In genomic region chrX:73647632-73648322, GRCh38 we compare ENCODE assay signal across 31 cellular contexts.
DNase-seq lines count a peak whose midpoint lies in the region; ATAC-seq, FAIRE-seq and TF ChIP-seq lines count a peak whose summit lies in the region.
"Had no signal": no experiment of that assay in that cellular context is flagged by ENCODE, and none has a peak within 500 bp of the region (broad histone marks: within the 10 kb centered on the region; RNA-seq: fewer than 3 reads in every experiment).

No MANE protein-coding gene starts in this region.

- H3K4me3 ChIP-seq in bronchial epithelial cell (ENCODE audit: low read depth, low read length), result no peak overlapping the region
- H3K4me3 ChIP-seq: pancreas, right lobe of liver had no signal

- H3K27me3 ChIP-seq in bronchial epithelial cell (ENCODE audit: control insufficient read depth, insufficient read depth, low read length), result no peaks in the 10 kb centered on the region
- H3K27me3 ChIP-seq: brain microvascular endothelial cell, pancreas, right lobe of liver had no signal

- DNase-seq in bronchial epithelial cell (ENCODE audit: low read depth) (no peak), dedifferentiated amniotic fluid mesenchymal stem cell (ENCODE audit: extremely low spot score) (no peak), HT-29 (ENCODE audit: low spot score) (no peak)
- DNase-seq: activated B cell treated with CpG ODN at 0.5 μM for 24 hours; activated CD4-positive, alpha-beta T cell treated with anti-CD3 and anti-CD28 coated beads, Interleukin-2, amount 50 U/mL, for 48 hours; activated effector memory CD4-positive, alpha-beta T cell treated with anti-CD3 and anti-CD28 coated beads, Interleukin-2, amount 50 U/mL, for 16 hours; activated naive CD8-positive, alpha-beta T cell treated with anti-CD3 and anti-CD28 coated beads, Interleukin-2, amount 50 U/mL, for 24 hours; activated T-cell treated with anti-CD3 and anti-CD28 coated beads for 4 hours; brain microvascular endothelial cell; CD8-positive, alpha-beta memory T cell; DMS53; effector memory CD8-positive, alpha-beta T cell; GF-D8; hypothalamus; NCI-H1048; NCI-H1930; NCI-H226; NCI-H748 treated with DMSO at 0.1 percent for 48 hours; pancreas; right lobe of liver; stimulated activated naive CD8-positive, alpha-beta T cell treated with anti-CD3 and anti-CD28 coated beads, Interleukin-15, amount 100 ng/mL, for 72 hours; SW 1271 had no signal

- peak; percentile 82 for ATAC-seq in GM19023 (IDR thresholded peaks at IDR 0.05; ENCODE audit: unreplicated experiment)
- peak; percentile 72 for ATAC-seq in GM21447 (IDR thresholded peaks at IDR 0.05; ENCODE audit: unreplicated experiment)
- ATAC-seq in HG02852 (IDR thresholded peaks at IDR 0.05; ENCODE audit: unreplicated experiment), result peak; percentile 69
- no peak for ATAC-seq in HG02884 (IDR thresholded peaks at IDR 0.05; ENCODE audit: unreplicated experiment)
- ATAC-seq in GM21367 (IDR thresholded peaks at IDR 0.05; ENCODE audit: unreplicated experiment), result no peak
- ATAC-seq: activated naive CD8-positive, alpha-beta T cell treated with anti-CD3 and anti-CD28 coated beads, Interleukin-2, amount 50 U/mL, for 24 hours; effector memory CD8-positive, alpha-beta T cell; esophagus mucosa; HepG2; pancreas; right lobe of liver; Right ventricle myocardium inferior; stimulated activated naive CD8-positive, alpha-beta T cell treated with anti-CD3 and anti-CD28 coated beads, Interleukin-15, amount 100 ng/mL, for 72 hours had no signal

- H3K36me3 ChIP-seq in bronchial epithelial cell (ENCODE audit: control insufficient read depth, insufficient read depth, low read length), result no peaks in the 10 kb centered on the region
- H3K36me3 ChIP-seq: brain microvascular endothelial cell, pancreas, right lobe of liver had no signal

- TF ChIP-seq CTCF in bronchial epithelial cell (IDR thresholded peaks at IDR 0.05; ENCODE audit: insufficient read depth, low read length, severe bottlenecking), result no peak

- FAIRE-seq in bronchial epithelial cell (lab: Jason Lieb, UNC), result peak; percentile 89
- FAIRE-seq: frontal cortex, HepG2 had no signal

Comparison
In these comparisons a context has a peak if more than half of its experiments do, and no peak if none do; other contexts are left out.
1. ATAC-seq: peak in GM19023 (single experiment), GM21447 (single experiment) and HG02852 (single experiment); none in HG02884 (single experiment) and GM21367 (single experiment).